2 cellular contexts compared by ENCODE assay signal in the genomic region with DNA sequence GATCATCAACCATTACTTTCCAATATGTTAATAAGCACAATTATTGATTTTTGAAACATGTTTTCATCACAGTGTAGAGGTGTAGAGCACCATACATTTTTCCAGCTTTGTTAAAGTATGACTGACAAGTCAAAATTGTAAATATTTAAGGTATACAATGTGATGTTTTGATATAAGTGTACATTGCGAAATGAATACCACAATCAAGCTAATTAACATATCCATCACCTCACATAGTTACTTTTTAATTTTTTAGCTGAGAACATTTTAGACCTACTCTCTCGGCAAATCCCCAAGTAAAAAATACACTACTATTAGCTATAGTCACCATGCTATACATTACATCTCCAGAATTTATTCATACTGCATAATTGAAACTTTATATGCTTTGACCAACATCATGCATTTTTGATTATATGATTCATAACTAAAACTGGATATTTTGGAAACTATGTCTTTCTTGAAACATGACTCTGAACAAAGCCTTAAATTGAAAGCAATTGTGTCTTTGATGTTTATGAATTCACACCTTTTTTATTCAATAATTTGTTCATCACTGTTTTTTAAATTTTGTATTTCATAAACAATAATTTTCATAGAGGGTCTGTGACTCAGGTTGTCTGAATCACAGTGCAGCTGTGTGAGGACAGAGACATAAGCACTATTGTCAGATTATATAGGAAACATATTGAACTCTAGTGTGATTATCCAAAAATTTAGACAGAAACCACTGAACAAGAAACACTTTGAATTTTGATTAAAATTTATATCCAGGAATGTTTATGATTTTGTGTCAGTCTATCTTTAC.
TF ChIP-seq lines count a peak whose summit lies in the region.

No MANE protein-coding gene starts in this region.

TF ChIP-seq in A549, 52 proteins besides CTCF, POLR2A, EP300 and RAD21:
- TF ChIP-seq CEBPB (IDR thresholded peaks at IDR 0.05) (peak in 1 of 2 experiments; percentile 5; a peak in 1 of 4 replicates), HOXA7 (CRISPR knock-in tag; IDR thresholded peaks at IDR 0.05) (no peak)

TF ChIP-seq in IMR-90, 13 proteins besides CTCF, POLR2A, EP300 and RAD21:
- TF ChIP-seq CHD1 (IDR thresholded peaks at IDR 0.05; ENCODE audit: low read depth, low read length) (no peak), SMC3 (IDR thresholded peaks at IDR 0.05; ENCODE audit: low read depth, low read length) (no peak), CEBPB (IDR thresholded peaks at IDR 0.05; ENCODE audit: low read depth, low read length) (peak; percentile 65)
- TF ChIP-seq, protein P1, sequence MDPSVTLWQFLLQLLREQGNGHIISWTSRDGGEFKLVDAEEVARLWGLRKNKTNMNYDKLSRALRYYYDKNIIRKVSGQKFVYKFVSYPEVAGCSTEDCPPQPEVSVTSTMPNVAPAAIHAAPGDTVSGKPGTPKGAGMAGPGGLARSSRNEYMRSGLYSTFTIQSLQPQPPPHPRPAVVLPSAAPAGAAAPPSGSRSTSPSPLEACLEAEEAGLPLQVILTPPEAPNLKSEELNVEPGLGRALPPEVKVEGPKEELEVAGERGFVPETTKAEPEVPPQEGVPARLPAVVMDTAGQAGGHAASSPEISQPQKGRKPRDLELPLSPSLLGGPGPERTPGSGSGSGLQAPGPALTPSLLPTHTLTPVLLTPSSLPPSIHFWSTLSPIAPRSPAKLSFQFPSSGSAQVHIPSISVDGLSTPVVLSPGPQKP (IDR thresholded peaks at IDR 0.05; ENCODE audit: borderline replicate concordance, low read depth, low read length), result no peak
